In the genomic region with DNA sequence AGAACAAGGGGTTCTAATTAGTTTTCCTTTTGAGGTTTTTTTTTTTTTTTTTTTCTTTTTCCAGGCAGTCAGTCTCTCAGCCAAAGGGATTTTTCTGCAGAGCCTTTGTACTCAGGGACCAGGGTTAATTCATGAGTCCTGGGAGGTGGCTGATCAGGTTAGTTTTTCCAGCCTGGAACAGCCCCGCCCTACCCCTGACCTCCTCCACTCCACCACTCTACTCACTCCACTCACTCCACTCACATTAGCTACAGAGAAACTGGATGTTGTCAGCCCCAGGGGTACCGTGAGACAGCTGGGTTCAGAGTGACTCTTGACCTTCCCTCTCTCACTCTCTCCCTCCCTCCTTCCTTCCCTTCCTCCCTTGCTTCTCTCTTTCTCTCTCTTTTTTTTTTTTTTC, we compare ENCODE assay signal across 25 cellular contexts.
A peak's percentile ranks its signal among the peaks of the same experiment; 100 is the strongest.
DNase-seq lines count a peak whose midpoint lies in the region; ATAC-seq and TF ChIP-seq lines count a peak whose summit lies in the region.
"Had no signal": no experiment of that assay in that cellular context is flagged by ENCODE, and none has a peak within 500 bp of the region (broad histone marks: within the 10 kb centered on the region; RNA-seq: fewer than 3 reads in every experiment).

No MANE protein-coding gene starts in this region.

- ATAC-seq in mucosa of descending colon = peak; percentile 36
- ATAC-seq: activated T-cell treated with anti-CD3 and anti-CD28 coated beads, Interleukin-2, amount 50 U/mL, for 4 hours; Panc1 had no signal

- no peaks in the 10 kb centered on the region for H3K9me3 ChIP-seq in Caco-2
- H3K9me3 ChIP-seq in mucosa of descending colon = no peaks in the 10 kb centered on the region
- no peaks in the 10 kb centered on the region for H3K9me3 ChIP-seq in uterus
- H3K9me3 ChIP-seq: BE2C, neutrophil, tibial nerve had no signal

- H3K27me3 ChIP-seq in Caco-2 (replicated peaks; ENCODE audit: control insufficient read depth, insufficient read depth, low read length) = no peaks in the 10 kb centered on the region
- H3K27me3 ChIP-seq in uterus = no peaks in the 10 kb centered on the region
- H3K27me3 ChIP-seq: BE2C, neutrophil, tibial nerve had no signal

- TF ChIP-seq CTCF in Caco-2 (IDR thresholded peaks at IDR 0.05; ENCODE audit: insufficient read depth in 1 of 2, low read depth in 1 of 2, low read length in 1 of 2, severe bottlenecking in 1 of 2, unreplicated experiment in 1 of 2) (no peak), glutamatergic neuron (IDR thresholded peaks at IDR 0.05; ENCODE audit: partially characterized antibody, unreplicated experiment) (no peak), mucosa of descending colon (IDR thresholded peaks at IDR 0.05) (no peak), uterus (IDR thresholded peaks at IDR 0.05) (no peak)

- intact Hi-C loops in Caco-2 (cut with micrococcal nuclease; ENCODE audit: unreplicated experiment) (loop anchor here (2.0 kb wide), 1 partner anchor 335 kb away; no protein-coding TSS in a partner anchor), mucosa of descending colon (cut with DNase I, micrococcal nuclease) (no loop called here), uterus (cut with DNase I; ENCODE audit: low total_unique reads) (no loop called here)

- H3K4me1 ChIP-seq in Caco-2 (no peaks in the 10 kb centered on the region), mucosa of descending colon (ENCODE audit: low read depth) (no peaks in the 10 kb centered on the region), uterus (no peaks in the 10 kb centered on the region)
- H3K4me1 ChIP-seq: BE2C had no signal

- DNase-seq in Caco-2 (no peak), NCI-H146 treated with DMSO at 0.1 percent for 48 hours (lab: John Stamatoyannopoulos, UW; ENCODE audit: unreplicated experiment) (peak; percentile 58), glutamatergic neuron (peak; percentile 69), mucosa of descending colon (no peak), SW 1271 (lab: John Stamatoyannopoulos, UW) (no peak), NCI-H128 (lab: John Stamatoyannopoulos, UW; ENCODE audit: unreplicated experiment) (no peak), NCI-H1092 (lab: John Stamatoyannopoulos, UW) (no peak), uterus (no peak)
- DNase-seq: activated CD4-positive, alpha-beta T cell treated with anti-CD3 and anti-CD28 coated beads, Interleukin-2, amount 10 ng/mL, durations not matched to agents 24 days and 14 days; activated naive CD4-positive, alpha-beta T cell treated with Interleukin-2 at 50 U/mL for 16 hours; activated T-cell treated with anti-CD3 and anti-CD28 coated beads, Interleukin-2, amount 50 U/mL, for 4 hours; BE2C; CD8-positive, alpha-beta memory T cell; cerebellar nuclear complex; kidney; NCI-H1092 treated with DMSO at 0.1 percent for 48 hours; NCI-H2081; NCI-H510A; stimulated activated CD4-positive, alpha-beta T cell treated with anti-CD3 and anti-CD28 coated beads, Interleukin-1b, Interleukin-23, amount 100 ng/mL, for 48 hours; T1000 had no signal

- H3K27me3 Mint-ChIP-seq in Caco-2 (ENCODE audit: insufficient read depth, unreplicated experiment) = no peaks in the 10 kb centered on the region
- H3K27me3 Mint-ChIP-seq in glutamatergic neuron (ENCODE audit: unreplicated experiment) = no peaks in the 10 kb centered on the region
- H3K27me3 Mint-ChIP-seq: activated CD4-positive, alpha-beta T cell treated with anti-CD3 and anti-CD28 coated beads, Interleukin-2, amount 10 ng/mL, durations not matched to agents 24 days and 14 days; CD8-positive, alpha-beta memory T cell; progenitor cell of endocrine pancreas had no signal

- H3K9me3 Mint-ChIP-seq in Caco-2 (ENCODE audit: unreplicated experiment) = no peaks in the 10 kb centered on the region
- H3K9me3 Mint-ChIP-seq in glutamatergic neuron (ENCODE audit: unreplicated experiment) = peaks cover 2% of the 10 kb centered on the region
- H3K9me3 Mint-ChIP-seq: activated T-cell treated with anti-CD3 and anti-CD28 coated beads, Interleukin-2, amount 50 U/mL, for 4 hours; CD8-positive, alpha-beta memory T cell had no signal

- POLR2A ChIA-PET in Caco-2 (lab: Charles Lee) = no interaction called here

- BruUV-seq in Caco-2 (replicated peaks; lab: Mats Ljungman, UMichigan) = no TSS peak

- TF ChIP-seq POLR2A in uterus (IDR thresholded peaks at IDR 0.05) = no peak

- H3K27ac Mint-ChIP-seq in Caco-2 (ENCODE audit: unreplicated experiment) = peak overlapping the region; percentile 1
- H3K27ac Mint-ChIP-seq in glutamatergic neuron (ENCODE audit: unreplicated experiment) = peak overlapping the region; percentile 87
- H3K27ac Mint-ChIP-seq: activated CD4-positive, alpha-beta T cell treated with anti-CD3 and anti-CD28 coated beads, Interleukin-2, amount 10 ng/mL, durations not matched to agents 24 days and 14 days; CD8-positive, alpha-beta memory T cell; progenitor cell of endocrine pancreas had no signal

- H3K27ac ChIP-seq in uterus = peak overlapping the region in 1 of 2 donors; percentile 46
- H3K27ac ChIP-seq: neutrophil had no signal

- no peaks in the 10 kb centered on the region for H3K36me3 ChIP-seq in Caco-2 (ENCODE audit: control insufficient read depth, insufficient read depth, low read length)
- no peaks in the 10 kb centered on the region for H3K36me3 ChIP-seq in mucosa of descending colon (ENCODE audit: low read depth)
- no peaks in the 10 kb centered on the region for H3K36me3 ChIP-seq in uterus
- H3K36me3 ChIP-seq: BE2C, neutrophil had no signal

- no peak overlapping the region for H3K4me3 ChIP-seq in Caco-2 (ENCODE audit: low read depth, low read length)
- H3K4me3 ChIP-seq in mucosa of descending colon = no peak overlapping the region
- H3K4me3 ChIP-seq in uterus = no peak overlapping the region
- H3K4me3 ChIP-seq: smooth muscle cell, tibial nerve had no signal

- H3K4me1 Mint-ChIP-seq in Caco-2 (ENCODE audit: low read depth, unreplicated experiment) (peaks cover 17% of the 10 kb centered on the region), glutamatergic neuron (ENCODE audit: low read depth, unreplicated experiment) (peaks cover 20% of the 10 kb centered on the region)
- H3K4me1 Mint-ChIP-seq: CD8-positive, alpha-beta memory T cell had no signal

- H3K36me3 Mint-ChIP-seq in Caco-2 (ENCODE audit: insufficient read depth, unreplicated experiment) (peaks cover 24% of the 10 kb centered on the region), glutamatergic neuron (ENCODE audit: unreplicated experiment) (no peaks in the 10 kb centered on the region)

- CTCF ChIA-PET in Caco-2 (lab: Charles Lee) = interaction anchor here (1.2 kb wide), 1 partner anchor 311 kb away, joined by 3 read pairs; no protein-coding TSS in a partner anchor

- H3K4me3 Mint-ChIP-seq in Caco-2 (ENCODE audit: unreplicated experiment) (no peak overlapping the region), glutamatergic neuron (ENCODE audit: unreplicated experiment) (peak overlapping the region; percentile 61)
- H3K4me3 Mint-ChIP-seq: activated CD4-positive, alpha-beta T cell treated with anti-CD3 and anti-CD28 coated beads, Interleukin-2, amount 10 ng/mL, durations not matched to agents 24 days and 14 days; activated T-cell treated with anti-CD3 and anti-CD28 coated beads, Interleukin-2, amount 50 U/mL, for 4 hours; CD8-positive, alpha-beta memory T cell had no signal

Comparison
In these comparisons a context has a peak if more than half of its experiments do, and no peak if none do; other contexts are left out.
1. DNase-seq: peak in NCI-H146 treated with DMSO at 0.1 percent for 48 hours (single experiment) and glutamatergic neuron (single experiment); none in Caco-2 (0 of 2), mucosa of descending colon (0 of 3), SW 1271 (0 of 2), NCI-H128 (single experiment), NCI-H1092 (single experiment) and uterus (0 of 2).